Comparison of ENCODE assay signal across 19 cellular contexts in the genomic region with DNA sequence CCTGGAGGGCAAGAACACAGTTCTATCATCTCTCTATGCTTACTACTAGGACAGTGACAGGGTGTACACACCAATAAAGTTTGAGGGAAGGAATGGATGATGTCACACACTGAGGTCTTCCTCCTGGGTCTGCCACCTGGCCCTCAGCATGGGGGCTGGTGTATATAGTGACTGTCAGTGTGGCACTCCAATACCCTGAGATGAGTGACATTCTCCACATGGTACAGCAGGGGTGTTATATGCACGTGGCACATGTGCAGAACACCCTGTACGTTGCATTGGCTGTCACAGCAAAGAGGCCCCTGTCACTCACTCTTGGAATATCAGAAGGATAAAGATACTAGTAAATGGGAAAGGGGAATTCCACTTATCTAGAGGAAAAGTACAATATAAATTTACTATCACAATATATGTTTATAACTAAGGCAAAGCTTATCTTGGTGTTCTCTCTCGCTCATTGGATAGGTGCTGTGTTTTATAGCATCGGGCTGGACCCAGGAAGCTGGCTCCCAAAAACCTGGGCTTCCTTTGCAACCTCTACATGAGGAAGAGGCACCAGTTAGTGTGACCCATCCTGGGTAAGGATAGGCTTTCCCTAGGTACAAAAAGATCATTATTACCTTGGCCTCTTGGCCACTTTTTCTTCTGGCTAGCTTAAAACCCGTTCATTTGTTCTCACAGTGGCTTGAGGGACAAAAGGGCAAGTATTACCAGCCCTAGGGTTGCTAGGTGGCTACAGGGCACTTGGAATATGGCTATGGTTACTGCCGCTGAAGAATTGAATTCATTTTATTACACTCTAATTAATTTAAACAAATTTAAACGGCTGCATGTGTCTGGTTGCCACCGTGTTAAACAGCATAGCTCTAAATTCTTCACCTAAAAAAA. TPM values are rescaled to one million over a fixed set of nuclear protein-coding genes. Genes with fewer than 3 reads are reported as not detected.
DNase-seq lines count a peak whose midpoint lies in the region; ATAC-seq, FAIRE-seq and TF ChIP-seq lines count a peak whose summit lies in the region.
"Had no signal": no experiment of that assay in that cellular context is flagged by ENCODE, and none has a peak within 500 bp of the region (broad histone marks: within the 10 kb centered on the region; RNA-seq: fewer than 3 reads in every experiment).

No MANE protein-coding gene starts in this region.

- H3K4me1 ChIP-seq in mucosa of descending colon (ENCODE audit: low read depth) (peaks cover 19% of the 10 kb centered on the region), PC-3 (ENCODE audit: insufficient read depth, low read length) (peaks cover 2% of the 10 kb centered on the region; the same call in 1 of the 2 replicates)

- peaks cover 10 to 33% of the 10 kb centered on the region in 2 donors for H3K27me3 Mint-ChIP-seq in stimulated activated naive B cell treated with anti-CD40 and anti-IgM and Interleukin-4, amounts not matched to agents 10 μg/mL and 1 μg/mL and 100 μg/mL, for 72 hours

- no TSS peak for BruUV-seq in PC-3 (replicated peaks; lab: Mats Ljungman, UMichigan)

- no peak overlapping the region for H3K4me2 ChIP-seq in PC-3 (ENCODE audit: low read length)
- H3K4me2 ChIP-seq: KMS-11 had no signal

- peak; percentile 86 for ATAC-seq in mucosa of descending colon
- no peak for ATAC-seq in stimulated activated naive B cell treated with anti-CD40 and anti-IgM and Interleukin-4, amounts not matched to agents 10 μg/mL and 1 μg/mL and 100 μg/mL, for 72 hours (replicated peaks)
- ATAC-seq in PC-3: no peak

- TF ChIP-seq CTCF in mucosa of descending colon (IDR thresholded peaks at IDR 0.05) (no peak), PC-3 (conservative IDR thresholded peaks at IDR 0.05; ENCODE audit: low read depth, low read length) (no peak)

- H4K20me1 ChIP-seq in PC-3 (ENCODE audit: low read length): no peaks in the 10 kb centered on the region

- peak; percentile 33 for DNase-seq in activated CD8-positive, alpha-beta memory T cell treated with anti-CD3 and anti-CD28 coated beads for 24 hours
- DNase-seq in activated CD8-positive, alpha-beta memory T cell treated with anti-CD3 and anti-CD28 coated beads, Interleukin-2, amount 50 U/mL, for 4 hours: no peak
- peak; percentile 39 for DNase-seq in NCI-H510A (lab: John Stamatoyannopoulos, UW)
- peak in 1 of 3 donors; percentile 62 for DNase-seq in mucosa of descending colon
- no peak for DNase-seq in stimulated activated naive B cell treated with anti-CD40 and anti-IgM and Interleukin-4, amounts not matched to agents 10 μg/mL and 1 μg/mL and 100 μg/mL, for 72 hours
- no peak for DNase-seq in PC-3
- no peak for DNase-seq in RCC 7860 (ENCODE audit: low spot score)
- no peak for DNase-seq in NCI-H524 treated with DMSO at 0.1 percent for 48 hours (lab: John Stamatoyannopoulos, UW)
- DNase-seq: AML-193; CD4-positive, CD25-positive, alpha-beta regulatory T cell; EL; MG63; NCI-H1105 treated with DMSO at 0.1 percent for 48 hours; NCI-H2029 treated with DMSO at 0.1 percent for 48 hours; NCI-H2227 treated with DMSO at 0.1 percent for 48 hours; NCI-H748 treated with DMSO at 0.1 percent for 48 hours; SHP77 had no signal

- POLR2A ChIA-PET in PC-3 (lab: Charles Lee; ENCODE audit: unreplicated experiment): no interaction called here

- no peaks in the 10 kb centered on the region for H3K27me3 ChIP-seq in PC-3 (ENCODE audit: low read length)
- H3K27me3 ChIP-seq: MG63 had no signal

- intact Hi-C loops in mucosa of descending colon (cut with DNase I, micrococcal nuclease): no loop called here
- intact Hi-C loops in PC-3 (cut with micrococcal nuclease): no loop called here

- no peaks in the 10 kb centered on the region for H3K36me3 ChIP-seq in mucosa of descending colon (ENCODE audit: low read depth)
- H3K36me3 ChIP-seq in PC-3 (ENCODE audit: low read depth, low read length): no peaks in the 10 kb centered on the region
- H3K36me3 ChIP-seq: MG63 had no signal

- no peaks in the 10 kb centered on the region for H3K9me3 ChIP-seq in mucosa of descending colon
- no peaks in the 10 kb centered on the region for H3K9me3 ChIP-seq in PC-3 (ENCODE audit: low read length)
- H3K9me3 ChIP-seq: MG63 had no signal

- no peaks in the 10 kb centered on the region for H3K9me3 Mint-ChIP-seq in stimulated activated naive B cell treated with anti-CD40 and anti-IgM and Interleukin-4, amounts not matched to agents 10 μg/mL and 1 μg/mL and 100 μg/mL, for 72 hours

- H3K27ac ChIP-seq in PC-3 (ENCODE audit: low read length): no peak overlapping the region
- H3K27ac ChIP-seq: KMS-11 had no signal

- H2AFZ ChIP-seq in PC-3 (ENCODE audit: low read length): no peak overlapping the region

- H3K4me3 ChIP-seq in mucosa of descending colon (no peak overlapping the region), PC-3 (ENCODE audit: low read length) (no peak overlapping the region)
- H3K4me3 ChIP-seq: MG63 had no signal

- no peaks in the 10 kb centered on the region for H3F3A ChIP-seq in PC-3 (ENCODE audit: low read length, unreplicated experiment)

- H3K79me2 ChIP-seq in PC-3 (ENCODE audit: low read length): no peaks in the 10 kb centered on the region

- FAIRE-seq in RCC 7860 (lab: Jason Lieb, UNC): no peak
- FAIRE-seq: H1 had no signal

- no peak overlapping the region for H3K4me3 Mint-ChIP-seq in stimulated activated naive B cell treated with anti-CD40 and anti-IgM and Interleukin-4, amounts not matched to agents 10 μg/mL and 1 μg/mL and 100 μg/mL, for 72 hours
- H3K4me3 Mint-ChIP-seq: CD4-positive, CD25-positive, alpha-beta regulatory T cell had no signal

- no peaks in the 10 kb centered on the region for H3K9me2 ChIP-seq in PC-3 (replicated peaks; ENCODE audit: low read length)

- peak overlapping the region; percentile 42 for H3K27ac Mint-ChIP-seq in stimulated activated naive B cell treated with anti-CD40 and anti-IgM and Interleukin-4, amounts not matched to agents 10 μg/mL and 1 μg/mL and 100 μg/mL, for 72 hours

- peaks cover 21 to 30% of the 10 kb centered on the region in 2 donors for H3K4me1 Mint-ChIP-seq in stimulated activated naive B cell treated with anti-CD40 and anti-IgM and Interleukin-4, amounts not matched to agents 10 μg/mL and 1 μg/mL and 100 μg/mL, for 72 hours

- CTCF ChIA-PET in PC-3 (lab: Charles Lee): no interaction called here

- no peaks in the 10 kb centered on the region for H3K36me3 Mint-ChIP-seq in stimulated activated naive B cell treated with anti-CD40 and anti-IgM and Interleukin-4, amounts not matched to agents 10 μg/mL and 1 μg/mL and 100 μg/mL, for 72 hours
- H3K36me3 Mint-ChIP-seq: CD4-positive, CD25-positive, alpha-beta regulatory T cell had no signal

- H3K9ac ChIP-seq in PC-3 (ENCODE audit: low read length): no peak overlapping the region
- H3K9ac ChIP-seq: KMS-11 had no signal

RNA-seq across cellular contexts. Expression of a gene that starts 54.8 kb away (rescaled TPM):
- 100 to 1,000 TPM in 1 of 3 donors, 10 to 100 TPM in 2; 60.9 to 116 (median 99.0) TPM for total RNA-seq in mucosa of descending colon
- 852 and 906 TPM in 2 replicates for total RNA-seq in PC-3 (2014; rRNA removed)

Comparison
In these comparisons a context has a peak if more than half of its experiments do, and no peak if none do; other contexts are left out.
1. DNase-seq: peak in activated CD8-positive, alpha-beta memory T cell treated with anti-CD3 and anti-CD28 coated beads for 24 hours (single experiment) and NCI-H510A (single experiment); none in activated CD8-positive, alpha-beta memory T cell treated with anti-CD3 and anti-CD28 coated beads, Interleukin-2, amount 50 U/mL, for 4 hours (single experiment), stimulated activated naive B cell treated with anti-CD40 and anti-IgM and Interleukin-4, amounts not matched to agents 10 μg/mL and 1 μg/mL and 100 μg/mL, for 72 hours (single experiment), PC-3 (single experiment), RCC 7860 (single experiment) and NCI-H524 treated with DMSO at 0.1 percent for 48 hours (single experiment).